ENCODE assay signal across 23 cellular contexts in genomic region chr11:34588023-34588422, GRCh38. TPM values are rescaled to one million over a fixed set of nuclear protein-coding genes. Genes with fewer than 3 reads are reported as not detected.
A peak's percentile ranks its signal among the peaks of the same experiment; 100 is the strongest.
DNase-seq lines count a peak whose midpoint lies in the region; ATAC-seq, FAIRE-seq and TF ChIP-seq lines count a peak whose summit lies in the region.
"Had no signal": no experiment of that assay in that cellular context is flagged by ENCODE, and none has a peak within 500 bp of the region (broad histone marks: within the 10 kb centered on the region; RNA-seq: fewer than 3 reads in every experiment).

No MANE protein-coding gene starts in this region.

- TF ChIP-seq EP300 in A549 (IDR thresholded peaks at IDR 0.05), result no peak
- TF ChIP-seq EP300 in K562 (IDR thresholded peaks at IDR 0.05; ENCODE audit: low read length), result no peak

- no peak for TF ChIP-seq CTCF in A549 (IDR thresholded peaks at IDR 0.05)
- no peak for TF ChIP-seq CTCF in IMR-90 (conservative IDR thresholded peaks at IDR 0.05; ENCODE audit: low read depth, low read length)
- TF ChIP-seq CTCF in K562 (IDR thresholded peaks at IDR 0.05 in 2 of 3, conservative IDR thresholded peaks at IDR 0.05 in 1 of 3; ENCODE audit: insufficient read depth in 2 of 3, low read depth in 1 of 3, low read length in 3 of 3), result no peak
- TF ChIP-seq CTCF in mucosa of descending colon (IDR thresholded peaks at IDR 0.05), result no peak

- H2BK20ac ChIP-seq in IMR-90 (ENCODE audit: low read depth, low read length), result peak overlapping the region; percentile 77; the same call in 1 of the 2 replicates

- CTCF ChIA-PET in A549 (lab: Yijun Ruan, JAX) (interaction anchor here (1.1 to 5.5 kb wide), 12 partner anchors 14 to 806 kb away, joined by 3 to 142 read pairs (median 20); no protein-coding TSS in a partner anchor), IMR-90 (lab: Yijun Ruan, JAX) (interaction anchor here (0.6 to 3.7 kb wide), 2 partner anchors 85 to 304 kb away, joined by 5 to 21 read pairs; no protein-coding TSS in a partner anchor), K562 (lab: Yijun Ruan, JAX; ENCODE audit: low intra/inter-chr PET ratio) (interaction anchor here (4.3 kb wide), 1 partner anchor 302 kb away, joined by 73 read pairs; no protein-coding TSS in a partner anchor)

- peak overlapping the region in 1 of 2 experiments; percentile 42; a peak in 1 of 4 replicates for H4K8ac ChIP-seq in IMR-90 (ENCODE audit: low read depth in 2 of 2, low read length in 2 of 2)

- no peaks in the 10 kb centered on the region for H3K79me2 ChIP-seq in K562 (ENCODE audit: control insufficient read depth, insufficient read depth, low read length)

- POLR2A ChIA-PET in A549 (lab: Yijun Ruan, JAX) (interaction anchor here (2.6 kb wide), 1 partner anchor 67 kb away, joined by 22 read pairs; no protein-coding TSS in a partner anchor), IMR-90 (lab: Charles Lee; ENCODE audit: unreplicated experiment) (no interaction called here), K562 (lab: Yijun Ruan, JAX) (interaction anchor here (1.2 to 1.6 kb wide), 2 partner anchors 18 to 266 kb away, joined by 3 to 6 read pairs; no protein-coding TSS in a partner anchor)

- 0 out of 2 replicates have a peak overlapping the region, but pooled peaks have one; percentile 59 for H3K14ac ChIP-seq in IMR-90 (replicated peaks; ENCODE audit: low read depth, low read length)

- peak overlapping the region; percentile 69; the same call in 2 of the 3 replicates for H2BK15ac ChIP-seq in IMR-90 (ENCODE audit: low read depth, low read length)

- no peak overlapping the region for H4K5ac ChIP-seq in IMR-90 (ENCODE audit: low read depth, low read length)

- H3K9me1 ChIP-seq in IMR-90 (ENCODE audit: insufficient read depth, low read length), result no peaks in the 10 kb centered on the region
- no peaks in the 10 kb centered on the region for H3K9me1 ChIP-seq in K562 (ENCODE audit: control insufficient read depth, insufficient read depth, low read length)

- H3K36me3 ChIP-seq in IMR-90 (ENCODE audit: control insufficient read depth, insufficient read depth, low read length) (no peaks in the 10 kb centered on the region), K562 (ENCODE audit: control insufficient read depth, insufficient read depth, low read length) (no peaks in the 10 kb centered on the region), mucosa of descending colon (ENCODE audit: low read depth) (no peaks in the 10 kb centered on the region)
- H3K36me3 ChIP-seq: BE2C; BLaER1 treated with 17β-estradiol and CSF1 and Interleukin-3, amounts not matched to agents 10 nM and 100 nM had no signal

- peak overlapping the region; percentile 66; the same call in 1 of the 2 replicates for H2AK5ac ChIP-seq in IMR-90 (ENCODE audit: low read depth, low read length)

- peaks cover 32% of the 10 kb centered on the region for H3K4me1 ChIP-seq in A549
- peaks cover 4% of the 10 kb centered on the region for H3K4me1 ChIP-seq in IMR-90 (ENCODE audit: control insufficient read depth, insufficient read depth, low read length)
- peaks cover 0 to 40% of the 10 kb centered on the region in 2 experiments; a peak in 3 of 5 replicates for H3K4me1 ChIP-seq in K562 (replicated peaks in 1 of 2; ENCODE audit: control insufficient read depth in 2 of 2, insufficient read depth in 2 of 2, low read length in 2 of 2)
- H3K4me1 ChIP-seq in mucosa of descending colon (ENCODE audit: low read depth), result no peaks in the 10 kb centered on the region
- H3K4me1 ChIP-seq: BE2C had no signal

- H3K9me3 ChIP-seq in A549 (peaks cover 14% of the 10 kb centered on the region), IMR-90 (ENCODE audit: control insufficient read depth, insufficient read depth, low read length) (no peaks in the 10 kb centered on the region), K562 (replicated peaks; ENCODE audit: control insufficient read depth, insufficient read depth, low read depth, low read length) (no peaks in the 10 kb centered on the region), mucosa of descending colon (no peaks in the 10 kb centered on the region)
- H3K9me3 ChIP-seq: BE2C had no signal

- H3K23ac ChIP-seq in IMR-90 (ENCODE audit: low read depth, low read length), result no peak overlapping the region

- H3K4ac ChIP-seq in IMR-90 (ENCODE audit: low read depth, low read length), result peak overlapping the region; percentile 67

- TF ChIP-seq RAD21 in A549 (conservative IDR thresholded peaks at IDR 0.05 in 1 of 2, IDR thresholded peaks at IDR 0.05 in 1 of 2) (no peak), IMR-90 (IDR thresholded peaks at IDR 0.05; ENCODE audit: low read length) (no peak), K562 (CRISPR knock-in tag; conservative IDR thresholded peaks at IDR 0.05 in 1 of 2, IDR thresholded peaks at IDR 0.05 in 1 of 2) (no peak; a peak in 1 of 4 replicates)

- FAIRE-seq in A549 (lab: Jason Lieb, UNC) (no peak), K562 (lab: Jason Lieb, UNC) (peak; percentile 72)
- FAIRE-seq: A204.1, GM12891 had no signal

- H2AFZ ChIP-seq in IMR-90 (replicated peaks; ENCODE audit: low read length, poor library complexity) (no peak overlapping the region), K562 (ENCODE audit: low read depth, low read length) (peak overlapping the region; percentile 67)

- H4K91ac ChIP-seq in IMR-90 (ENCODE audit: insufficient read depth, low read depth, low read length), result no peak overlapping the region

- no peak overlapping the region for H3K56ac ChIP-seq in IMR-90 (ENCODE audit: extremely low read depth, insufficient read depth, low read length)

- no peak overlapping the region for H2BK5ac ChIP-seq in IMR-90 (ENCODE audit: low read depth, low read length, poor library complexity, severe bottlenecking)

- peak overlapping the region; percentile 84 to 91 for H3K27ac ChIP-seq in A549
- no peak overlapping the region for H3K27ac ChIP-seq in IMR-90 (ENCODE audit: insufficient read depth, low read length)
- peak overlapping the region; percentile 36; the same call in 1 of the 3 replicates for H3K27ac ChIP-seq in K562 (ENCODE audit: extremely low read depth, low read depth, low read length)
- H3K27ac ChIP-seq: 22Rv1; BLaER1 treated with 17β-estradiol and CSF1 and Interleukin-3, amounts not matched to agents 10 nM and 100 nM had no signal

- 96% methylated on average over 2 of the region's 2 CpGs for WGBS in A549 (ENCODE audit: missing lambda C conversion rate)
- WGBS in IMR-90 (ENCODE audit: extremely low coverage in 2 of 2, insufficient read length in 1 of 2), 2 experiments, result no CpG with 5 or more reads among the region's 2 CpGs
- WGBS in K562 (ENCODE audit: insufficient coverage, low coverage, missing lambda C conversion rate), result 0% methylated on average over 2 of the region's 2 CpGs

- intact Hi-C loops in IMR-90 (cut with micrococcal nuclease) (loop anchor here (10.0 kb wide), 2 partner anchors 407 to 557 kb away; no protein-coding TSS in a partner anchor), K562 (cut with micrococcal nuclease) (loop anchor here (5.0 kb wide), 1 partner anchor 804 kb away; no protein-coding TSS in a partner anchor), mucosa of descending colon (cut with DNase I, micrococcal nuclease) (loop anchor here (10.0 kb wide), 2 partner anchors 57 to 317 kb away; no protein-coding TSS in a partner anchor)

- no peak overlapping the region for H2AK9ac ChIP-seq in IMR-90 (replicated peaks; ENCODE audit: low read depth, low read length, poor library complexity)

- H4K20me1 ChIP-seq in IMR-90 (ENCODE audit: insufficient read depth, low read length) (no peaks in the 10 kb centered on the region), K562 (replicated peaks; ENCODE audit: control insufficient read depth, insufficient read depth, low read length) (no peaks in the 10 kb centered on the region)
- H4K20me1 ChIP-seq: BLaER1 treated with 17β-estradiol and CSF1 and Interleukin-3, amounts not matched to agents 10 nM and 100 nM had no signal

- DNase-seq in A549 (ENCODE audit: low read depth in 1 of 2, low spot score in 1 of 2) (no peak), IMR-90 (no peak), K562 (ENCODE audit: extremely low read depth in 1 of 4, low spot score in 3 of 4) (peak in 2 of 4 experiments; percentile 38 to 53), mucosa of descending colon (no peak), NCI-H748 treated with DMSO at 0.1 percent for 48 hours (lab: John Stamatoyannopoulos, UW) (no peak), NCI-H2081 treated with DMSO at 0.1 percent for 48 hours (lab: John Stamatoyannopoulos, UW) (no peak)
- no peak for DNase-seq in stimulated activated CD4-positive, alpha-beta T cell treated with anti-CD3 and anti-CD28 coated beads, Interleukin-4, amount 100 ng/mL, for 24 hours
- DNase-seq: ACHN; AML-193; BE2C; CD4-positive, alpha-beta memory T cell; COR-L47; DMS153; EL; GDM1; H9 had no signal

- H3K9ac ChIP-seq in IMR-90 (ENCODE audit: low read depth, low read length), result no peak overlapping the region
- H3K9ac ChIP-seq in K562 (ENCODE audit: insufficient read depth in 1 of 2, low read depth in 2 of 2, low read length in 2 of 2), result no peak overlapping the region
- H3K9ac ChIP-seq: BLaER1 treated with 17β-estradiol and CSF1 and Interleukin-3, amounts not matched to agents 10 nM and 100 nM had no signal

- H3K27me3 ChIP-seq in IMR-90 (ENCODE audit: control insufficient read depth, insufficient read depth, low read length) (no peaks in the 10 kb centered on the region), K562 (ENCODE audit: control insufficient read depth in 2 of 2, insufficient read depth in 2 of 2, low read length in 2 of 2) (no peaks in the 10 kb centered on the region)
- H3K27me3 ChIP-seq: BE2C; BLaER1 treated with 17β-estradiol and CSF1 and Interleukin-3, amounts not matched to agents 10 nM and 100 nM had no signal

- H3K4me2 ChIP-seq in A549, result no peak overlapping the region
- no peak overlapping the region for H3K4me2 ChIP-seq in IMR-90 (ENCODE audit: low read depth, low read length)
- peak overlapping the region; percentile 38; the same call in 1 of the 2 replicates for H3K4me2 ChIP-seq in K562 (ENCODE audit: insufficient read depth, low read length)
- H3K4me2 ChIP-seq: BLaER1 treated with 17β-estradiol and CSF1 and Interleukin-3, amounts not matched to agents 10 nM and 100 nM had no signal

- in situ Hi-C loops in IMR-90 (cut with MboI; ENCODE audit: low sequenced_read_pairs), result loop anchor here (5.0 to 25.0 kb wide), 3 partner anchors 304 to 824 kb away; no protein-coding TSS in a partner anchor
- in situ Hi-C loops in K562 (cut with MboI), result loop anchor here (5.0 kb wide), 1 partner anchor 304 kb away; no protein-coding TSS in a partner anchor

- H3K4me3 ChIP-seq in A549 (no peak overlapping the region), IMR-90 (ENCODE audit: insufficient read depth, low read depth, low read length) (no peak overlapping the region), K562 (no peak overlapping the region), mucosa of descending colon (no peak overlapping the region)
- H3K4me3 ChIP-seq: BLaER1 treated with 17β-estradiol and CSF1 and Interleukin-3, amounts not matched to agents 10 nM and 100 nM had no signal

- H3K18ac ChIP-seq in IMR-90 (ENCODE audit: low read depth, low read length), result no peak overlapping the region

- ATAC-seq in A549 (no peak), IMR-90 (ENCODE audit: low read depth) (no peak), K562 (peak; percentile 69), mucosa of descending colon (peak; percentile 24), HG03378 (IDR thresholded peaks at IDR 0.05; ENCODE audit: unreplicated experiment) (no peak)
- ATAC-seq: HCT116 had no signal

- TF ChIP-seq POLR2A in A549 (IDR thresholded peaks at IDR 0.05; ENCODE audit: low read length) (no peak), IMR-90 (IDR thresholded peaks at IDR 0.05; ENCODE audit: low read depth, low read length) (no peak), K562 (conservative IDR thresholded peaks at IDR 0.05) (no peak)

- peak overlapping the region; percentile 66 for H2BK120ac ChIP-seq in IMR-90 (ENCODE audit: low read depth, low read length)

- H3K79me1 ChIP-seq in IMR-90 (ENCODE audit: low read depth in 1 of 2, low read length in 2 of 2), result no peaks in the 10 kb centered on the region

- dilution Hi-C loops in IMR-90 (cut with HindIII; ENCODE audit: low sequenced_read_pairs, unreplicated experiment), result no loop called here

- no TSS peak for BruUV-seq in IMR-90 (replicated peaks; lab: Mats Ljungman, UMichigan)
- no TSS peak for BruUV-seq in K562 (replicated peaks; lab: Mats Ljungman, UMichigan)

RNA-seq across cellular contexts. Expression of gene EHF, which starts 32.9 kb away (rescaled TPM):
- polyA plus RNA-seq in A549 (2011; rRNA removed) (4.9 and 5.4 TPM in 2 replicates), A549 (2017; fragmentation: RNase III; extraction: RNeasy Plus Mini Kit Qiagen cat#74134 plus additional on column Dnase treatment) (6.0 to 7.8 TPM (median 7.0 TPM) in 3 replicates), IMR-90 (2012; rRNA removed) (not detected in 2 replicates), K562 (2011; rRNA removed) (0.03 and 0.04 TPM in 2 replicates), K562 (2014; fragmentation: Illumina TruSeq; extraction: Trizol) (0.24 TPM in 1 of 2 replicates, not detected in the other), K562 (2014; fragmentation: Nextera tagmentation; extraction: Ambion mirVana) (under 1 TPM; 0.24 to 0.37 TPM), K562 (2014; rRNA removed) (0.04 TPM in 1 of 2 replicates, not detected in the other)
- polyA plus RNA-seq in A549 (2012; cell fraction: cytosol; rRNA removed), result 0.96 and 1.3 TPM in 2 replicates
- polyA plus RNA-seq in A549 (2012; cell fraction: nucleus; rRNA removed), result 1.0 TPM in 2 replicates
- 19.9 and 22.1 TPM in 2 replicates for polyA minus RNA-seq in A549 (2011; rRNA and poly(A)+ RNA removed)
- total RNA-seq in IMR-90 (2012; rRNA removed) (under 0.01 TPM in 1 of 2 replicates, not detected in the other), K562 (2014; rRNA removed) (0.20 and 0.54 TPM in 2 replicates), K562 (2014; rRNA removed; fragmentation: Illumina TruSeq; extraction: Trizol) (0.41 and 0.47 TPM in 2 replicates), K562 (2015; rRNA removed; fragmentation: Illumina TruSeq; extraction: Trizol) (0.34 and 0.40 TPM in 2 replicates), K562 (2021) (0.38 and 0.76 TPM in 2 replicates), mucosa of descending colon (100 to 1,000 TPM; 125 to 372 (median 259) TPM)
- not detected in 2 replicates for polyA plus RNA-seq in IMR-90 (2012; cell fraction: cytosol; rRNA removed)
- not detected in 2 replicates for polyA plus RNA-seq in IMR-90 (2012; cell fraction: nucleus; rRNA removed; ENCODE audit: low replicate concordance)
- not detected in 2 replicates for total RNA-seq in K562 (2011; cell fraction: chromatin; rRNA removed; ENCODE audit: low replicate concordance)
- total RNA-seq in K562 (2011; cell fraction: nucleolus; rRNA removed), result not detected in 2 replicates
- not detected in 2 replicates for total RNA-seq in K562 (2011; cell fraction: nucleoplasm; rRNA removed)
- polyA plus RNA-seq in K562 (2011; cell fraction: cytosol; rRNA removed), result 0.13 TPM in 1 of 2 replicates, not detected in the other
- not detected in 2 replicates for polyA plus RNA-seq in K562 (2011; cell fraction: nucleus; rRNA removed)
- polyA plus RNA-seq in K562 (2012), result 0.17 and 0.37 TPM in 2 replicates
- 0.11 and 0.36 TPM in 2 replicates for polyA minus RNA-seq in K562 (2011; rRNA and poly(A)+ RNA removed)
- polyA minus RNA-seq in K562 (2011; cell fraction: cytosol; rRNA and poly(A)+ RNA removed), result not detected in 2 replicates
- polyA minus RNA-seq in K562 (2011; cell fraction: nucleus; rRNA and poly(A)+ RNA removed), result not detected in 2 replicates
- total RNA-seq: CD4-positive, alpha-beta memory T cell; H4; H9 had no signal
- polyA plus RNA-seq: CD4-positive, alpha-beta memory T cell had no signal

Comparison
In these comparisons a context has a peak if more than half of its experiments do, and no peak if none do; other contexts are left out.
1. ATAC-seq: peak in K562 (single experiment) and mucosa of descending colon (single experiment); none in A549 (0 of 2), IMR-90 (single experiment) and HG03378 (single experiment).
2. RNA of gene EHF, which starts 32.9 kb away (total RNA-seq): 125 to 372 TPM in mucosa of descending colon; 0.20 to 0.76 TPM in K562 and under 0.01 TPM in IMR-90; every median in the first group is over 10 times any median in the second.
3. Of the 35 proteins assayed by ChIP-seq in both K562 and A549: peak only in K562: CEBPB, ESRRA and USF2; only in A549: none; in both: none; in neither: 32.